In genomic region chr1:214509622-214510021, GRCh38 we compare ENCODE assay signal across 5 cellular contexts. TPM values are rescaled to one million over a fixed set of nuclear protein-coding genes. Genes with fewer than 3 reads are reported as not detected.
A peak's percentile ranks its signal among the peaks of the same experiment; 100 is the strongest.
DNase-seq lines count a peak whose midpoint lies in the region; ATAC-seq, FAIRE-seq and TF ChIP-seq lines count a peak whose summit lies in the region.
"Not testable (repeated sequence)": the region's sequence is repeated elsewhere in the genome, so short reads cannot be mapped to it uniquely, and the experiment has no call there.

No MANE protein-coding gene starts in this region.

- not testable (repeated sequence) for H4K12ac ChIP-seq in trophoblast cell (ENCODE audit: low read depth, low read length)

- POLR2A ChIA-PET in HEK293 (lab: Yijun Ruan, JAX); WTC11 (lab: Charles Lee); K562 (lab: Yijun Ruan, JAX): not testable (repeated sequence)

- H3K36me3 ChIP-seq in HEK293 (ENCODE audit: control insufficient read depth in 2 of 2, insufficient read depth in 1 of 2, low read length in 2 of 2); K562 (ENCODE audit: control insufficient read depth, insufficient read depth, low read length); trophoblast cell (ENCODE audit: control insufficient read depth in 1 of 2, insufficient read depth in 2 of 2, low read length in 2 of 2): not testable (repeated sequence)

- peaks cover 1 to 11% of the 10 kb centered on the region in 2 experiments; a peak in 4 of 5 replicates for H3K27me3 ChIP-seq in K562 (ENCODE audit: control insufficient read depth in 2 of 2, insufficient read depth in 2 of 2, low read length in 2 of 2)
- H3K27me3 ChIP-seq in trophoblast cell (ENCODE audit: insufficient read depth, low read length) = not testable (repeated sequence)

- H2BK5ac ChIP-seq in trophoblast cell (ENCODE audit: low read depth, low read length, poor library complexity) = not testable (repeated sequence)

- H4K8ac ChIP-seq in trophoblast cell (ENCODE audit: low read depth, low read length) = not testable (repeated sequence)

- peaks cover 53% of the 10 kb centered on the region for H3K4me1 Mint-ChIP-seq in WTC11
- H3K4me1 Mint-ChIP-seq in endothelial cell (ENCODE audit: unreplicated experiment) = peaks cover 22% of the 10 kb centered on the region

- H2BK120ac ChIP-seq in trophoblast cell (ENCODE audit: insufficient read depth, low read length, poor library complexity) = not testable (repeated sequence)

- not testable (repeated sequence) for H3K9ac ChIP-seq in K562 (ENCODE audit: insufficient read depth in 1 of 2, low read depth in 2 of 2, low read length in 2 of 2); trophoblast cell (ENCODE audit: low read length)

- not testable (repeated sequence) for H2AFZ ChIP-seq in K562 (ENCODE audit: low read depth, low read length); trophoblast cell (ENCODE audit: insufficient read depth, low read length, poor library complexity)

- CTCF ChIA-PET in HEK293 (lab: Yijun Ruan, JAX) = interaction anchor here (0.6 kb wide), 1 partner anchor 106 kb away, joined by 3 read pairs; no protein-coding TSS in a partner anchor
- CTCF ChIA-PET in WTC11 (lab: Charles Lee); K562 (lab: Yijun Ruan, JAX; ENCODE audit: low intra/inter-chr PET ratio): not testable (repeated sequence)

- H3K14ac ChIP-seq in trophoblast cell (ENCODE audit: low read length) = not testable (repeated sequence)

- not testable (repeated sequence) for H3K4me3 ChIP-seq in HEK293 (ENCODE audit: low read depth, low read length); K562; trophoblast cell (ENCODE audit: low read depth, low read length)

- H3K27me3 Mint-ChIP-seq in WTC11 (ENCODE audit: low read depth) = peaks cover 10% of the 10 kb centered on the region
- H3K27me3 Mint-ChIP-seq in endothelial cell (ENCODE audit: unreplicated experiment) = not testable (repeated sequence)

- not testable (repeated sequence) for H3K79me2 ChIP-seq in K562 (ENCODE audit: control insufficient read depth, insufficient read depth, low read length)
- peaks cover 14% of the 10 kb centered on the region for H3K79me2 ChIP-seq in trophoblast cell (ENCODE audit: control insufficient read depth, insufficient read depth, low read length, poor library complexity)

- ATAC-seq in WTC11, K562: not testable (repeated sequence)

- in situ Hi-C loops in K562 (cut with MboI) = not testable (repeated sequence)

- TF ChIP-seq CTCF in HEK293 (tag by site-specific recombination; IDR thresholded peaks at IDR 0.05); WTC11 (IDR thresholded peaks at IDR 0.05); K562 (IDR thresholded peaks at IDR 0.05 in 2 of 3, conservative IDR thresholded peaks at IDR 0.05 in 1 of 3; ENCODE audit: insufficient read depth in 2 of 3, low read depth in 1 of 3, low read length in 3 of 3); endothelial cell (IDR thresholded peaks at IDR 0.05; ENCODE audit: unreplicated experiment): not testable (repeated sequence)

- BruUV-seq in K562 (replicated peaks; lab: Mats Ljungman, UMichigan) = not testable (repeated sequence)

- not testable (repeated sequence) for H4K20me1 ChIP-seq in K562 (replicated peaks; ENCODE audit: control insufficient read depth, insufficient read depth, low read length)

- H3K23ac ChIP-seq in trophoblast cell (ENCODE audit: low read length) = not testable (repeated sequence)

- not testable (repeated sequence) for H2AK5ac ChIP-seq in trophoblast cell (ENCODE audit: low read length)

- not testable (repeated sequence) for TF ChIP-seq RAD21 in K562 (CRISPR knock-in tag; conservative IDR thresholded peaks at IDR 0.05 in 1 of 2, IDR thresholded peaks at IDR 0.05 in 1 of 2)

- not testable (repeated sequence) for H3K4me2 ChIP-seq in K562 (ENCODE audit: insufficient read depth, low read length); trophoblast cell (ENCODE audit: low read length)

- peaks cover 28% of the 10 kb centered on the region for H3K4me1 ChIP-seq in HEK293 (ENCODE audit: control insufficient read depth, insufficient read depth, low read length)
- not testable (repeated sequence) for H3K4me1 ChIP-seq in K562 (replicated peaks in 1 of 2; ENCODE audit: control insufficient read depth in 2 of 2, insufficient read depth in 2 of 2, low read length in 2 of 2); trophoblast cell (ENCODE audit: control insufficient read depth in 1 of 2, insufficient read depth in 2 of 2, low read length in 2 of 2)

- H3K4me3 Mint-ChIP-seq in WTC11; endothelial cell (ENCODE audit: unreplicated experiment): not testable (repeated sequence)

- TF ChIP-seq EP300 in K562 (IDR thresholded peaks at IDR 0.05; ENCODE audit: low read length) = not testable (repeated sequence)

- H3K18ac ChIP-seq in trophoblast cell (ENCODE audit: low read length) = not testable (repeated sequence)

- H3K4ac ChIP-seq in trophoblast cell (ENCODE audit: low read depth, low read length) = peak overlapping the region; percentile 91

- H3K9me3 ChIP-seq in HEK293 (ENCODE audit: control insufficient read depth, insufficient read depth, low read depth, low read length); K562 (replicated peaks; ENCODE audit: control insufficient read depth, insufficient read depth, low read depth, low read length); trophoblast cell (ENCODE audit: insufficient read depth, low read depth, low read length): not testable (repeated sequence)

- H3K9me3 Mint-ChIP-seq in WTC11 = peaks cover 36% of the 10 kb centered on the region
- H3K9me3 Mint-ChIP-seq in endothelial cell (ENCODE audit: unreplicated experiment) = not testable (repeated sequence)

- not testable (repeated sequence) for H3K27ac ChIP-seq in HEK293 (ENCODE audit: extremely low read depth, low read depth, low read length); K562 (ENCODE audit: extremely low read depth, low read depth, low read length); trophoblast cell (ENCODE audit: low read depth, low read length)

- not testable (repeated sequence) for H2BK12ac ChIP-seq in trophoblast cell (ENCODE audit: low read length)

- not testable (repeated sequence) for H3K79me1 ChIP-seq in trophoblast cell (ENCODE audit: low read length)

- H3K36me3 Mint-ChIP-seq in WTC11 (peaks cover 44% of the 10 kb centered on the region), endothelial cell (ENCODE audit: low read depth, unreplicated experiment) (peaks cover 29% of the 10 kb centered on the region)

- not testable (repeated sequence) for H3K27ac Mint-ChIP-seq in WTC11
- H3K27ac Mint-ChIP-seq in endothelial cell (ENCODE audit: unreplicated experiment) = peak overlapping the region; percentile 39

- not testable (repeated sequence) for FAIRE-seq in K562 (lab: Jason Lieb, UNC)

- TF ChIP-seq POLR2A in K562 (conservative IDR thresholded peaks at IDR 0.05) = not testable (repeated sequence)

- not testable (repeated sequence) for H4K91ac ChIP-seq in trophoblast cell (ENCODE audit: low read depth, low read length)

- intact Hi-C loops in K562 (cut with micrococcal nuclease) = not testable (repeated sequence)

- 3% methylated on average over 2 of the region's 3 CpGs for WGBS in K562 (ENCODE audit: insufficient coverage, low coverage, missing lambda C conversion rate)
- WGBS in trophoblast cell (ENCODE audit: extremely low coverage, insufficient coverage, insufficient read length) = no CpG with 5 or more reads among the region's 3 CpGs

- not testable (repeated sequence) for H3K9me1 ChIP-seq in K562 (ENCODE audit: control insufficient read depth, insufficient read depth, low read length)

- DNase-seq in WTC11 (ENCODE audit: low spot score); K562 (ENCODE audit: extremely low read depth in 1 of 4, low spot score in 3 of 4); endothelial cell (ENCODE audit: low spot score); trophoblast cell: not testable (repeated sequence)

TF ChIP-seq in HEK293, 187 proteins besides CTCF, POLR2A, EP300 and RAD21 (continues in another document):
- peak; percentile 92 for TF ChIP-seq ZNF146 (tag by site-specific recombination; IDR thresholded peaks at IDR 0.05)

TF ChIP-seq in WTC11, 78 proteins besides CTCF, POLR2A, EP300 and RAD21:
- 0 out of 2 replicates have a peak, but pooled peaks have one; percentile 26 for TF ChIP-seq GTF2I (CRISPR knock-in tag; conservative IDR thresholded peaks at IDR 0.05)

TF ChIP-seq in K562, 482 proteins besides CTCF, POLR2A, EP300 and RAD21:
- TF ChIP-seq ZNF146 (CRISPR knock-in tag; IDR thresholded peaks at IDR 0.05; ENCODE audit: unreplicated experiment) (peak; percentile 44), RBM25 (IDR thresholded peaks at IDR 0.05; ENCODE audit: low read depth, low read length, severe bottlenecking) (peak; percentile 21)

RNA-seq across cellular contexts. Expression of gene PTPN14, which starts 41.8 kb away (rescaled TPM):
- total RNA-seq in WTC11 (2021) (83.3 to 88.4 TPM (median 86.4 TPM) in 3 replicates), K562 (2014; rRNA removed) (not detected in 2 replicates), K562 (2014; rRNA removed; fragmentation: Illumina TruSeq; extraction: Trizol) (not detected in 2 replicates), K562 (2015; rRNA removed; fragmentation: Illumina TruSeq; extraction: Trizol) (not detected in 2 replicates), K562 (2021) (0.29 TPM in 2 replicates), endothelial cell (ENCODE audit: unreplicated experiment) (46.3 TPM)
- total RNA-seq in K562 (2011; cell fraction: chromatin; rRNA removed; ENCODE audit: low replicate concordance) = not detected in 2 replicates
- total RNA-seq in K562 (2011; cell fraction: nucleolus; rRNA removed) = not detected in 2 replicates
- total RNA-seq in K562 (2011; cell fraction: nucleoplasm; rRNA removed) = 0.08 TPM in 1 of 2 replicates, not detected in the other
- polyA plus RNA-seq in K562 (2011; rRNA removed) (0.03 TPM in 1 of 2 replicates, not detected in the other), K562 (2014; fragmentation: Illumina TruSeq; extraction: Trizol) (not detected in 2 replicates), K562 (2014; fragmentation: Nextera tagmentation; extraction: Ambion mirVana) (under 1 TPM in 1 of 2 experiments, not detected in 1; 0.01 TPM), K562 (2014; rRNA removed) (0.04 TPM in 1 of 2 replicates, not detected in the other)
- polyA plus RNA-seq in K562 (2011; cell fraction: cytosol; rRNA removed) = under 0.01 and 0.03 TPM in 2 replicates
- 0.03 TPM in 1 of 2 replicates, not detected in the other for polyA plus RNA-seq in K562 (2011; cell fraction: nucleus; rRNA removed)
- 0.04 and 0.11 TPM in 2 replicates for polyA plus RNA-seq in K562 (2012)
- polyA minus RNA-seq in K562 (2011; rRNA and poly(A)+ RNA removed) = under 0.01 and 0.03 TPM in 2 replicates
- not detected in 2 replicates for polyA minus RNA-seq in K562 (2011; cell fraction: cytosol; rRNA and poly(A)+ RNA removed)
- not detected in 2 replicates for polyA minus RNA-seq in K562 (2011; cell fraction: nucleus; rRNA and poly(A)+ RNA removed)
- polyA plus RNA-seq in trophoblast cell (2013) = 40.3 and 40.4 TPM in 2 replicates

Comparison
In these comparisons a context has a peak if more than half of its experiments do, and no peak if none do; other contexts are left out.
1. RNA of gene PTPN14, which starts 41.8 kb away (total RNA-seq): 83.3 to 88.4 TPM in WTC11 and 46.3 TPM in endothelial cell (single experiment); 0.08 to 0.29 TPM in K562; every median in the first group is over 10 times any median in the second.